Comparison of ENCODE assay signal across 10 cellular contexts in the genomic region with DNA sequence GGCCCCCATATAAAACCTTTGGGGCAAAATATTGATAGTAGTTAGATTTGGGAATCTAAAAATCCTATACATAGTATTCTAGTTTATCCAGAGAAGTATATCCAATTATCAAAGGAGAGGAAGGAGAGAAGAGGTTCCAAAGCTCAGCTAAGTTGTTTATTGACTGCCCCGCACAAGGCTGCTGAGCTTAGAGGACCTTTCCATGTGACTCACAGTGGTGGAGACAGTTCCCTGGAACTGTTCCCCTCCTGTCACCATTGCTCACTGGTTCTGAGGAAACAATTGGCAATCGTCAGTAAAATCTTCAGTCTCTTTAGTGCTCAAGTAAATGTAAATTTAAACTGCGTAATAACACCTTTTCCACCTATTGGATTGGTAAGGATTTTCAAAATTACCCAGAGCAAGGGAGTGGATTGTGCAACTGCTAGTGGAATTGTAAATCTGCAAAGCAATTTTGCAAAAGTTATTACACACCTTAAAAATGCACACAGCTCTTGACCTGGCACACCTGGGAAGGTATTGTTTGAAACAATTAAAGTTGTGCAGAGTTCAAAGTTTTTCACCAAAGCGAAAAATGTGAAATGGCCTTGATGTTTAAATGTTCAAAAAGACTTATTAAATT.
DNase-seq lines count a peak whose midpoint lies in the region; TF ChIP-seq lines count a peak whose summit lies in the region.
"Had no signal": no experiment of that assay in that cellular context is flagged by ENCODE, and none has a peak within 500 bp of the region (broad histone marks: within the 10 kb centered on the region; RNA-seq: fewer than 3 reads in every experiment).

No MANE protein-coding gene starts in this region.

- H3K9me3 Mint-ChIP-seq in H9: peaks cover 0 to 4% of the 10 kb centered on the region in 2 experiments; a peak in 3 of 5 replicates
- H3K9me3 Mint-ChIP-seq: stimulated activated effector memory CD8-positive, alpha-beta T cell treated with anti-CD3 and anti-CD28 coated beads, Interleukin-12 subunit alpha, Interleukin-12 subunit beta, amount 100 ng/mL, for 72 hours had no signal

- H3K4me1 ChIP-seq in H9 (ENCODE audit: insufficient read depth, low read length) (peaks cover 13% of the 10 kb centered on the region; the same call in 1 of the 2 replicates), adipocyte (ENCODE audit: control insufficient read depth, insufficient read depth, low read length) (peaks cover 39% of the 10 kb centered on the region)

- H3K18ac ChIP-seq in H9 (ENCODE audit: insufficient read length, low read depth, low read length): no peak overlapping the region

- H3K27me3 Mint-ChIP-seq in H9 (ENCODE audit: low read depth): peaks cover 2% of the 10 kb centered on the region

- no peaks in the 10 kb centered on the region for H4K20me1 ChIP-seq in H9 (ENCODE audit: control insufficient read depth, insufficient read depth, insufficient read length)

- TF ChIP-seq CTCF in H9 (conservative IDR thresholded peaks at IDR 0.05): no peak

- no peak overlapping the region for H3K23ac ChIP-seq in H9 (ENCODE audit: insufficient read length, low read depth, low read length)

- H3K4me1 Mint-ChIP-seq in H9: peaks cover 36 to 42% of the 10 kb centered on the region in 2 experiments
- H3K4me1 Mint-ChIP-seq: stimulated activated effector memory CD8-positive, alpha-beta T cell treated with anti-CD3 and anti-CD28 coated beads, Interleukin-12 subunit alpha, Interleukin-12 subunit beta, amount 100 ng/mL, for 72 hours had no signal

- no peak for DNase-seq in H9
- DNase-seq in adipocyte (ENCODE audit: low read depth): peak; percentile 25
- peak; percentile 65 for DNase-seq in hepatic stellate cell (ENCODE audit: low spot score)
- DNase-seq in skeletal muscle cell (ENCODE audit: low read depth): peak; percentile 38
- DNase-seq in activated CD4-positive, alpha-beta T cell treated with anti-CD3 and anti-CD28 coated beads, Interleukin-2, amount 50 U/mL, for 1 hour: no peak
- no peak for DNase-seq in amniotic stem cell (lab: John Stamatoyannopoulos, UW)
- no peak for DNase-seq in stimulated activated CD4-positive, alpha-beta T cell treated with anti-CD3 and anti-CD28 coated beads, Interleukin-12 subunit alpha, Interleukin-12 subunit beta, amount 100 ng/mL, for 4 hours
- no peak for DNase-seq in NOMO-1 treated with dmso at 0.1 percent for 144 hours (lab: John Stamatoyannopoulos, UW; ENCODE audit: unreplicated experiment)
- DNase-seq: NCI-H1694 treated with DMSO at 0.1 percent for 48 hours had no signal

- no peak overlapping the region for H3T11ph ChIP-seq in H9 (ENCODE audit: low read length)

- H3K27ac Mint-ChIP-seq in H9: peak overlapping the region in 2 of 3 experiments; percentile 47 to 53; a peak in 1 of 7 replicates
- H3K27ac Mint-ChIP-seq: stimulated activated effector memory CD8-positive, alpha-beta T cell treated with anti-CD3 and anti-CD28 coated beads, Interleukin-12 subunit alpha, Interleukin-12 subunit beta, amount 100 ng/mL, for 72 hours had no signal

- H3K4me3 ChIP-seq in adipocyte (ENCODE audit: low read length): peak overlapping the region; percentile 14
- no peak overlapping the region for H3K4me3 ChIP-seq in skeletal muscle cell (ENCODE audit: low read depth, low read length)

- H3K4me2 ChIP-seq in H9 (ENCODE audit: insufficient read depth, insufficient read length, low read length): no peak overlapping the region

- no peaks in the 10 kb centered on the region for H3K23me2 ChIP-seq in H9 (ENCODE audit: insufficient read length, low read depth, low read length, poor library complexity, severe bottlenecking)

- no peak overlapping the region for H3K4ac ChIP-seq in H9 (ENCODE audit: low read depth, low read length)

- no peak overlapping the region for H2AFZ ChIP-seq in H9 (ENCODE audit: low read length)

- no peaks in the 10 kb centered on the region for H3K9me3 ChIP-seq in H9 (ENCODE audit: control insufficient read depth, low read depth, low read length)
- no peaks in the 10 kb centered on the region for H3K9me3 ChIP-seq in adipocyte (ENCODE audit: control insufficient read depth, low read length)

- no peak overlapping the region for H4K8ac ChIP-seq in H9 (replicated peaks; ENCODE audit: insufficient read length, low read depth, low read length)

- no peak overlapping the region for H4K5ac ChIP-seq in H9 (ENCODE audit: insufficient read length, low read depth, low read length)

- H3K9ac ChIP-seq in H9 (ENCODE audit: extremely low read depth, insufficient read length, low read length) (no peak overlapping the region), adipocyte (ENCODE audit: low read length) (no peak overlapping the region)

- no peak overlapping the region for H3K56ac ChIP-seq in H9 (ENCODE audit: insufficient read length, low read depth, low read length)

- H3K4me3 Mint-ChIP-seq in H9: no peak overlapping the region
- H3K4me3 Mint-ChIP-seq: stimulated activated effector memory CD8-positive, alpha-beta T cell treated with anti-CD3 and anti-CD28 coated beads, Interleukin-12 subunit alpha, Interleukin-12 subunit beta, amount 100 ng/mL, for 72 hours had no signal

- H2BK15ac ChIP-seq in H9 (ENCODE audit: low read depth, low read length): no peak overlapping the region

- peaks cover 0 to 13% (median 8%) of the 10 kb centered on the region in 3 experiments; a peak in 5 of 7 replicates for H3K36me3 Mint-ChIP-seq in H9 (ENCODE audit: insufficient read depth in 1 of 3, low read depth in 3 of 3)
- H3K36me3 Mint-ChIP-seq: stimulated activated effector memory CD8-positive, alpha-beta T cell treated with anti-CD3 and anti-CD28 coated beads, Interleukin-12 subunit alpha, Interleukin-12 subunit beta, amount 100 ng/mL, for 72 hours had no signal

- WGBS in H9 (ENCODE audit: extremely low coverage, insufficient read length, low lambda C conversion rate): no CpG with 5 or more reads among the region's 4 CpGs

- H2BK20ac ChIP-seq in H9 (ENCODE audit: low read depth, low read length, poor library complexity, severe bottlenecking): no peak overlapping the region

- H4K91ac ChIP-seq in H9 (ENCODE audit: insufficient read length, low read depth, low read length): no peak overlapping the region

- no peak overlapping the region for H2BK12ac ChIP-seq in H9 (ENCODE audit: insufficient read length, low read depth, low read length)

- H3K27ac ChIP-seq in H9 (ENCODE audit: insufficient read length, low read depth, low read length): no peak overlapping the region

- no peak overlapping the region for H3K14ac ChIP-seq in H9 (ENCODE audit: insufficient read depth, low read length)

- no peaks in the 10 kb centered on the region for H3K79me1 ChIP-seq in H9 (ENCODE audit: insufficient read depth, low read depth, low read length, poor library complexity, severe bottlenecking)

- H3K79me2 ChIP-seq in H9 (ENCODE audit: insufficient read depth, low read length): no peaks in the 10 kb centered on the region

- no peaks in the 10 kb centered on the region for H3K36me3 ChIP-seq in adipocyte (ENCODE audit: control insufficient read depth, insufficient read depth, low read length, severe bottlenecking)

- H2BK5ac ChIP-seq in H9 (ENCODE audit: insufficient read length, low read length): no peak overlapping the region

- no peak overlapping the region for H2BK120ac ChIP-seq in H9 (ENCODE audit: low read depth, low read length, poor library complexity, severe bottlenecking)

- H2AK5ac ChIP-seq in H9 (ENCODE audit: insufficient read length, low read length): no peak overlapping the region

- no peaks in the 10 kb centered on the region for H3K27me3 ChIP-seq in H9 (ENCODE audit: insufficient read depth, low read length)
- H3K27me3 ChIP-seq in adipocyte (replicated peaks; ENCODE audit: control insufficient read depth, insufficient read depth, low read length): no peaks in the 10 kb centered on the region

Comparison
In these comparisons a context has a peak if more than half of its experiments do, and no peak if none do; other contexts are left out.
1. DNase-seq: peak in adipocyte (single experiment), hepatic stellate cell (single experiment) and skeletal muscle cell (single experiment); none in H9 (single experiment), activated CD4-positive, alpha-beta T cell treated with anti-CD3 and anti-CD28 coated beads, Interleukin-2, amount 50 U/mL, for 1 hour (single experiment), amniotic stem cell (single experiment), stimulated activated CD4-positive, alpha-beta T cell treated with anti-CD3 and anti-CD28 coated beads, Interleukin-12 subunit alpha, Interleukin-12 subunit beta, amount 100 ng/mL, for 4 hours (single experiment) and NOMO-1 treated with dmso at 0.1 percent for 144 hours (single experiment).